Comparison of ENCODE assay signal across 1 cellular context in the genomic region with DNA sequence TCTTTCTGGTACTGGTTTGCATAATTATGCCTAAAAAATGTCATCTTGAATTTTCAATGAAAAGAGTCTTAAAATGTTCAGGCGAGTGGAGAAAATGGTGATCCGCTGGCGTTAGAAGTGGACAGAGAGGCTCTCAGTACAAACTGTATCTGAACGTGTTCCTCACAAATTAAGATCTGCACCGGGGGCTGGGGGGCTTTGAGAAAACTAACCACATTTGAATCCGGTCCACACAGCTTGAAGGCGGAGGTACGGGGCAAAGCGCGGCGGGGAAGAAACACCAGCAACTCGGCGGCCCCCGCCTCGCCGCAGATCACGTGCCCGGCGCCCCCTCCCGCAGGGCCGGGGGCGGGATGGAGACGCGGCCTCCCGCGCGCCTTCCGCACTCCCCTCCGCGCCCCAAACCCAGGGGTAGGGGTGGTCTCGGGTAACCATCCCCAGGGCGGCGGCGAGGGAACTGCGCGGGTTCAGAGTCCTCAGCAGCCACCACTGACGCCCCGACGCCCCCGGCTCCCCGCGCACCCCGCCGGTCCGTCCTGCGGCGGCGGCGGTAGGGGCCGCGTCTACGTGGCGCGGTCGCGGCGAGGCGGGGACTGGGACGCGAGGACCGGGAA.
A peak's percentile ranks its signal among the peaks of the same experiment; 100 is the strongest.
TF ChIP-seq lines count a peak whose summit lies in the region.

No MANE protein-coding gene starts in this region.

TF ChIP-seq in HepG2, 621 proteins besides CTCF, POLR2A, EP300 and RAD21 (continued from another document):
- TF ChIP-seq HNRNPH1 (optimal IDR thresholded peaks at IDR 0.05; ENCODE audit: low read depth, low read length): no peak
- no peak for TF ChIP-seq SP5 (CRISPR knock-in tag; IDR thresholded peaks at IDR 0.05; ENCODE audit: borderline replicate concordance, low read depth)
- no peak for TF ChIP-seq FIP1L1 (IDR thresholded peaks at IDR 0.05; ENCODE audit: borderline replicate concordance, insufficient read depth, low read depth, low read length)
- 0 out of 2 replicates have a peak, but pooled peaks have one; percentile 15 for TF ChIP-seq ZNF3 (CRISPR knock-in tag; IDR thresholded peaks at IDR 0.05)
- TF ChIP-seq DPF2 (CRISPR knock-in tag; IDR thresholded peaks at IDR 0.05; ENCODE audit: borderline replicate concordance, low read depth): no peak
- no peak for TF ChIP-seq ZNF619 (CRISPR knock-in tag; IDR thresholded peaks at IDR 0.05)
- no peak for TF ChIP-seq HES4 (CRISPR knock-in tag; IDR thresholded peaks at IDR 0.05; ENCODE audit: borderline replicate concordance)
- TF ChIP-seq ZNF768 (CRISPR knock-in tag; IDR thresholded peaks at IDR 0.05): peak; percentile 25; the same call in 1 of the 2 replicates
- TF ChIP-seq, protein P1, sequence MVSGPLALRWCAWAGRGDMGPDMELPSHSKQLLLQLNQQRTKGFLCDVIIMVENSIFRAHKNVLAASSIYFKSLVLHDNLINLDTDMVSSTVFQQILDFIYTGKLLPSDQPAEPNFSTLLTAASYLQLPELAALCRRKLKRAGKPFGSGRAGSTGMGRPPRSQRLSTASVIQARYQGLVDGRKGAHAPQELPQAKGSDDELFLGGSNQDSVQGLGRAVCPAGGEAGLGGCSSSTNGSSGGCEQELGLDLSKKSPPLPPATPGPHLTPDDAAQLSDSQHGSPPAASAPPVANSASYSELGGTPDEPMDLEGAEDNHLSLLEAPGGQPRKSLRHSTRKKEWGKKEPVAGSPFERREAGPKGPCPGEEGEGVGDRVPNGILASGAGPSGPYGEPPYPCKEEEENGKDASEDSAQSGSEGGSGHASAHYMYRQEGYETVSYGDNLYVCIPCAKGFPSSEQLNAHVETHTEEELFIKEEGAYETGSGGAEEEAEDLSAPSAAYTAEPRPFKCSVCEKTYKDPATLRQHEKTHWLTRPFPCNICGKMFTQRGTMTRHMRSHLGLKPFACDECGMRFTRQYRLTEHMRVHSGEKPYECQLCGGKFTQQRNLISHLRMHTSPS (CRISPR knock-in tag; IDR thresholded peaks at IDR 0.05; ENCODE audit: low read depth): no peak
- TF ChIP-seq ZFP41 (CRISPR knock-in tag; IDR thresholded peaks at IDR 0.05; ENCODE audit: borderline replicate concordance): no peak
- TF ChIP-seq, protein P2, sequence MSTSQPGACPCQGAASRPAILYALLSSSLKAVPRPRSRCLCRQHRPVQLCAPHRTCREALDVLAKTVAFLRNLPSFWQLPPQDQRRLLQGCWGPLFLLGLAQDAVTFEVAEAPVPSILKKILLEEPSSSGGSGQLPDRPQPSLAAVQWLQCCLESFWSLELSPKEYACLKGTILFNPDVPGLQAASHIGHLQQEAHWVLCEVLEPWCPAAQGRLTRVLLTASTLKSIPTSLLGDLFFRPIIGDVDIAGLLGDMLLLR (CRISPR knock-in tag; IDR thresholded peaks at IDR 0.05): peak; percentile 48
